In the genomic region with DNA sequence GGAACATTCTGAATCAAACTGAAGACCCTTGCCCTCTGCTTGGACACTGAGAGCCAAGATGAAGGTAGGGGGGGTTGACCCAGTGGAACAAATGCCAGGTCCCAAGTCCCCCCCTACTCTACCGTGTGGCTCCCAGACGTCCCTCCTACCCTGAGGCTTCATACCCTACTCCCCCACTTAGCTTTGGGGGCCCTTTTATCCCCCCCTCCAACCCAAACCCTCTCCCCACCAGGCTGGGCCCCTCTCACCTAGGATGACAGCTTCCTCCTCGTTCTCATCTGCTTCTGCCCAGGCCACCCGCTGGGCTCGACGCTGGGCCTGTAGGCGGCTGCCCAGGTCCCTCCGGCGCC, we compare ENCODE assay signal across 8 cellular contexts. TPM values are rescaled to one million over a fixed set of nuclear protein-coding genes. Genes with fewer than 3 reads are reported as not detected.
DNase-seq lines count a peak whose midpoint lies in the region; ATAC-seq and TF ChIP-seq lines count a peak whose summit lies in the region.

No MANE protein-coding gene starts in this region.

- no peak for ATAC-seq in CD4-positive, CD25-positive, alpha-beta regulatory T cell (ENCODE audit: low read depth in 2 of 2)
- ATAC-seq in left colon (no peak), HG02981 (IDR thresholded peaks at IDR 0.05; ENCODE audit: unreplicated experiment) (no peak), HG03571 (IDR thresholded peaks at IDR 0.05; ENCODE audit: unreplicated experiment) (no peak)

- H3K27ac Mint-ChIP-seq in CD4-positive, CD25-positive, alpha-beta regulatory T cell = peak overlapping the region in 2 of 3 donors; percentile 15 to 98
- peak overlapping the region; percentile 88 for H3K27ac Mint-ChIP-seq in dendritic cell treated with granulocyte-macrophage colony-stimulating factor and Interleukin-4, amounts not matched to agents 40 ng/mL and 50 ng/mL, for 4 days
- H3K27ac Mint-ChIP-seq in neural crest cell (ENCODE audit: unreplicated experiment) = no peak overlapping the region

- H3K9me3 Mint-ChIP-seq in CD4-positive, CD25-positive, alpha-beta regulatory T cell = no peaks in the 10 kb centered on the region
- no peaks in the 10 kb centered on the region for H3K9me3 Mint-ChIP-seq in dendritic cell treated with granulocyte-macrophage colony-stimulating factor and Interleukin-4, amounts not matched to agents 40 ng/mL and 50 ng/mL, for 4 days
- H3K9me3 Mint-ChIP-seq in neural crest cell = no peaks in the 10 kb centered on the region

- H3K4me1 ChIP-seq in CD4-positive, CD25-positive, alpha-beta regulatory T cell (ENCODE audit: control insufficient read depth, insufficient read depth, low read length, poor library complexity, severe bottlenecking) = peaks cover 19% of the 10 kb centered on the region

- no peak for DNase-seq in CD4-positive, CD25-positive, alpha-beta regulatory T cell
- no peak for DNase-seq in NB4 (ENCODE audit: low read depth)
- no peak for DNase-seq in neural crest cell (ENCODE audit: low read depth, low spot score)
- DNase-seq in left colon = no peak
- DNase-seq in HT-29 (ENCODE audit: low spot score) = no peak

- H3K27me3 Mint-ChIP-seq in CD4-positive, CD25-positive, alpha-beta regulatory T cell = no peaks in the 10 kb centered on the region
- H3K27me3 Mint-ChIP-seq in dendritic cell treated with granulocyte-macrophage colony-stimulating factor and Interleukin-4, amounts not matched to agents 40 ng/mL and 50 ng/mL, for 4 days = no peaks in the 10 kb centered on the region
- H3K27me3 Mint-ChIP-seq in neural crest cell (ENCODE audit: low read depth) = no peaks in the 10 kb centered on the region

- peak overlapping the region; percentile 38 for H3K4me3 ChIP-seq in CD4-positive, CD25-positive, alpha-beta regulatory T cell (ENCODE audit: low read depth, low read length)
- H3K4me3 ChIP-seq in NB4 (ENCODE audit: low read depth, low read length) = peak overlapping the region; percentile 94

- H3K27ac ChIP-seq in CD4-positive, CD25-positive, alpha-beta regulatory T cell (ENCODE audit: insufficient read depth, low read length, poor library complexity, severe bottlenecking) = peak overlapping the region; percentile 79

- no peaks in the 10 kb centered on the region for H3K27me3 ChIP-seq in CD4-positive, CD25-positive, alpha-beta regulatory T cell (ENCODE audit: control insufficient read depth, insufficient read depth, low read length)

- TF ChIP-seq CTCF in NB4 (IDR thresholded peaks at IDR 0.05; ENCODE audit: low read depth, low read length) = no peak
- no peak for TF ChIP-seq CTCF in neural crest cell (conservative IDR thresholded peaks at IDR 0.05)

- no peak for TF ChIP-seq POLR2A in NB4 (IDR thresholded peaks at IDR 0.05; ENCODE audit: extremely low read depth, insufficient read length)

- intact Hi-C loops in dendritic cell treated with granulocyte-macrophage colony-stimulating factor and Interleukin-4, amounts not matched to agents 40 ng/mL and 50 ng/mL, for 4 days (cut with micrococcal nuclease) = no loop called here
- intact Hi-C loops in left colon (cut with DNase I, micrococcal nuclease) = no loop called here

- no peaks in the 10 kb centered on the region for H3K9me3 ChIP-seq in CD4-positive, CD25-positive, alpha-beta regulatory T cell (ENCODE audit: control insufficient read depth in 2 of 2, low read length in 2 of 2)

- H3K36me3 ChIP-seq in CD4-positive, CD25-positive, alpha-beta regulatory T cell (ENCODE audit: control insufficient read depth, insufficient read depth, low read length) = peaks cover 24% of the 10 kb centered on the region

- peaks cover 0 to 26% (median 20%) of the 10 kb centered on the region in 4 donors for H3K4me1 Mint-ChIP-seq in CD4-positive, CD25-positive, alpha-beta regulatory T cell
- H3K4me1 Mint-ChIP-seq in dendritic cell treated with granulocyte-macrophage colony-stimulating factor and Interleukin-4, amounts not matched to agents 40 ng/mL and 50 ng/mL, for 4 days (ENCODE audit: low read depth) = peaks cover 23% of the 10 kb centered on the region
- peaks cover 10% of the 10 kb centered on the region for H3K4me1 Mint-ChIP-seq in neural crest cell

- peaks cover 20% of the 10 kb centered on the region for H3K36me3 Mint-ChIP-seq in CD4-positive, CD25-positive, alpha-beta regulatory T cell
- peaks cover 64% of the 10 kb centered on the region for H3K36me3 Mint-ChIP-seq in dendritic cell treated with granulocyte-macrophage colony-stimulating factor and Interleukin-4, amounts not matched to agents 40 ng/mL and 50 ng/mL, for 4 days (ENCODE audit: low read depth)
- H3K36me3 Mint-ChIP-seq in neural crest cell (ENCODE audit: low read depth) = peaks cover 11% of the 10 kb centered on the region

- H3K4me3 Mint-ChIP-seq in CD4-positive, CD25-positive, alpha-beta regulatory T cell = peak overlapping the region; percentile 69 to 98 (median 94)
- peak overlapping the region; percentile 88 for H3K4me3 Mint-ChIP-seq in dendritic cell treated with granulocyte-macrophage colony-stimulating factor and Interleukin-4, amounts not matched to agents 40 ng/mL and 50 ng/mL, for 4 days
- H3K4me3 Mint-ChIP-seq in neural crest cell = peak overlapping the region; percentile 62

RNA-seq across cellular contexts. Expression of a gene that starts 1.5 kb away (rescaled TPM):
- 39.2 TPM for total RNA-seq in CD4-positive, CD25-positive, alpha-beta regulatory T cell
- 10 to 100 TPM; 44.7 to 53.8 (median 49.5) TPM for polyA plus RNA-seq in CD4-positive, CD25-positive, alpha-beta regulatory T cell
- total RNA-seq in neural crest cell = 56.6 and 57.2 TPM in 2 replicates
- total RNA-seq in left colon = 10 to 100 TPM; 50.4 to 70.3 TPM
- 45.8 and 55.5 TPM in 2 replicates for total RNA-seq in HT-29 (2014; rRNA removed; shearing (Covaris generic))

RNA-seq across cellular contexts. Expression of a gene that starts 6.4 kb away (rescaled TPM):
- total RNA-seq in CD4-positive, CD25-positive, alpha-beta regulatory T cell = 51.1 TPM
- polyA plus RNA-seq in CD4-positive, CD25-positive, alpha-beta regulatory T cell = 10 to 100 TPM; 56.6 to 97.1 (median 88.5) TPM
- total RNA-seq in neural crest cell = 58.7 and 67.0 TPM in 2 replicates
- 10 to 100 TPM; 44.8 to 46.3 TPM for total RNA-seq in left colon
- 132 and 133 TPM in 2 replicates for total RNA-seq in HT-29 (2014; rRNA removed; shearing (Covaris generic))

RNA-seq across cellular contexts. Expression of a gene that starts 29.6 kb away (rescaled TPM):
- 24.2 TPM for total RNA-seq in CD4-positive, CD25-positive, alpha-beta regulatory T cell
- polyA plus RNA-seq in CD4-positive, CD25-positive, alpha-beta regulatory T cell = 1 to 10 TPM; 1.0 to 2.3 (median 1.1) TPM
- total RNA-seq in neural crest cell (10.8 and 11.0 TPM in 2 replicates), left colon (10 to 100 TPM in 1 of 2 donors, 1 to 10 TPM in 1; 5.5 to 10.9 TPM)
- total RNA-seq in HT-29 (2014; rRNA removed; shearing (Covaris generic)) = 6.5 and 6.6 TPM in 2 replicates

RNA-seq across cellular contexts. Expression of a gene that starts 36.0 kb away (rescaled TPM):
- total RNA-seq in CD4-positive, CD25-positive, alpha-beta regulatory T cell = 0.52 TPM
- under 1 TPM in 1 of 4 donors, not detected in 3; 0.51 TPM for polyA plus RNA-seq in CD4-positive, CD25-positive, alpha-beta regulatory T cell
- total RNA-seq in neural crest cell (0.55 and 0.89 TPM in 2 replicates), left colon (under 1 TPM; 0.56 to 0.89 TPM)
- total RNA-seq in HT-29 (2014; rRNA removed; shearing (Covaris generic)) = 1.3 and 1.8 TPM in 2 replicates

RNA-seq across cellular contexts. Expression of a gene that starts 43.3 kb away (rescaled TPM):
- 35.0 TPM for total RNA-seq in CD4-positive, CD25-positive, alpha-beta regulatory T cell
- polyA plus RNA-seq in CD4-positive, CD25-positive, alpha-beta regulatory T cell = 10 to 100 TPM; 17.4 to 31.1 (median 25.8) TPM
- total RNA-seq in neural crest cell (17.1 and 18.8 TPM in 2 replicates), left colon (10 to 100 TPM; 15.4 to 16.5 TPM)
- total RNA-seq in HT-29 (2014; rRNA removed; shearing (Covaris generic)) = 11.3 and 11.9 TPM in 2 replicates
